18 cellular contexts compared by ENCODE assay signal in genomic region chr11:122664188-122664587, GRCh38. TPM values are rescaled to one million over a fixed set of nuclear protein-coding genes. Genes with fewer than 3 reads are reported as not detected.
DNase-seq lines count a peak whose midpoint lies in the region; ATAC-seq and TF ChIP-seq lines count a peak whose summit lies in the region.
"Had no signal": no experiment of that assay in that cellular context is flagged by ENCODE, and none has a peak within 500 bp of the region (broad histone marks: within the 10 kb centered on the region; RNA-seq: fewer than 3 reads in every experiment).

No MANE protein-coding gene starts in this region.

- DNase-seq in SK-N-SH (no peak), HFFc6 (no peak), glutamatergic neuron (no peak), spleen (no peak), NCI-H1092 treated with DMSO at 0.1 percent for 48 hours (lab: John Stamatoyannopoulos, UW) (no peak)
- DNase-seq in activated CD8-positive, alpha-beta memory T cell treated with anti-CD3 and anti-CD28 coated beads, Interleukin-2, amount 10 ng/mL, durations not matched to agents 7 days and 5 days, result no peak
- DNase-seq: adrenal gland, colonic mucosa, DMS53, left colon, mesendoderm, NCI-H510A treated with DMSO at 0.1 percent for 48 hours, Right ventricle myocardium superior had no signal

- no peak overlapping the region for H3K4me2 ChIP-seq in SK-N-SH

- no peak overlapping the region for H3K4me3 ChIP-seq in SK-N-SH (ENCODE audit: low read depth in 2 of 2, low read length in 1 of 2)
- H3K4me3 ChIP-seq in spleen, result no peak overlapping the region
- H3K4me3 ChIP-seq: adrenal gland, breast epithelium, colonic mucosa, prostate gland had no signal

- peaks cover 12% of the 10 kb centered on the region; the same call in 1 of the 2 replicates for H4K20me1 ChIP-seq in SK-N-SH (ENCODE audit: insufficient read depth)

- peaks cover 0 to 6% of the 10 kb centered on the region in 2 experiments for H3K36me3 ChIP-seq in SK-N-SH (replicated peaks in 1 of 2; ENCODE audit: control insufficient read depth in 1 of 2, insufficient read depth in 2 of 2, low read length in 1 of 2)
- H3K36me3 ChIP-seq in spleen, result peaks cover 0 to 27% (median 0%) of the 10 kb centered on the region in 6 donors
- H3K36me3 ChIP-seq: adrenal gland, breast epithelium, colonic mucosa, prostate gland had no signal

- H3K4me3 Mint-ChIP-seq in HFFc6, result no peak overlapping the region; the same call in 1 of the 2 replicates
- peak overlapping the region; percentile 30 for H3K4me3 Mint-ChIP-seq in glutamatergic neuron (ENCODE audit: unreplicated experiment)
- H3K4me3 Mint-ChIP-seq in activated CD8-positive, alpha-beta memory T cell treated with anti-CD3 and anti-CD28 coated beads, Interleukin-2, amount 10 ng/mL, durations not matched to agents 7 days and 5 days, result no peak overlapping the region
- H3K4me3 Mint-ChIP-seq: CD14-positive monocyte had no signal

- H3K27me3 ChIP-seq in SK-N-SH (ENCODE audit: insufficient read depth) (no peaks in the 10 kb centered on the region), spleen (replicated peaks in 1 of 7) (no peaks in the 10 kb centered on the region)
- H3K27me3 ChIP-seq: adrenal gland, breast epithelium, colonic mucosa had no signal

- CTCF ChIA-PET in SK-N-SH (lab: Yijun Ruan, JAX), result interaction anchor here (1.0 to 2.6 kb wide), 3 partner anchors 83 to 117 kb away, joined by 3 to 7 read pairs (median 4); no protein-coding TSS in a partner anchor
- CTCF ChIA-PET in activated CD8-positive, alpha-beta memory T cell treated with anti-CD3 and anti-CD28 coated beads, Interleukin-2, amount 10 ng/mL, durations not matched to agents 7 days and 5 days (lab: Charles Lee), result interaction anchor here (0.9 to 14.7 kb wide), 3 partner anchors 8 to 88 kb away, joined by 4 to 288 read pairs (median 35); partner anchors contain the start of gene UBASH3B

- ATAC-seq in SK-N-SH treated with all-trans-retinoic acid at 6 μM for 48 hours (no peak), GM18519 (IDR thresholded peaks at IDR 0.05; ENCODE audit: low FRiP score, unreplicated experiment) (no peak)
- no peak for ATAC-seq in activated CD8-positive, alpha-beta memory T cell treated with anti-CD3 and anti-CD28 coated beads, Interleukin-2, amount 10 ng/mL, durations not matched to agents 7 days and 5 days
- ATAC-seq: left colon had no signal

- TF ChIP-seq EP300 in SK-N-SH (IDR thresholded peaks at IDR 0.05; ENCODE audit: borderline replicate concordance in 1 of 2, low read depth in 1 of 2, low read length in 1 of 2), result no peak

- H3K36me3 Mint-ChIP-seq in HFFc6 (ENCODE audit: low read depth), result peaks cover 13% of the 10 kb centered on the region
- peaks cover 2% of the 10 kb centered on the region for H3K36me3 Mint-ChIP-seq in glutamatergic neuron (ENCODE audit: unreplicated experiment)
- peaks cover 20% of the 10 kb centered on the region for H3K36me3 Mint-ChIP-seq in activated CD8-positive, alpha-beta memory T cell treated with anti-CD3 and anti-CD28 coated beads, Interleukin-2, amount 10 ng/mL, durations not matched to agents 7 days and 5 days

- WGBS in SK-N-SH (ENCODE audit: low lambda C conversion rate), result 94% methylated on average over 1 of the region's 1 CpG
- 87 to 100% (median 88%) methylated on average over 1 of the region's 1 CpG for WGBS in spleen, 5 donors

- peaks cover 6% of the 10 kb centered on the region for H3F3A ChIP-seq in SK-N-SH (replicated peaks; ENCODE audit: insufficient read depth)

- TF ChIP-seq CTCF in SK-N-SH (IDR thresholded peaks at IDR 0.05), result no peak
- no peak for TF ChIP-seq CTCF in HFFc6 (IDR thresholded peaks at IDR 0.05)
- no peak for TF ChIP-seq CTCF in glutamatergic neuron (IDR thresholded peaks at IDR 0.05; ENCODE audit: partially characterized antibody, unreplicated experiment)
- no peak for TF ChIP-seq CTCF in spleen (IDR thresholded peaks at IDR 0.05 in 8 of 11, conservative IDR thresholded peaks at IDR 0.05 in 3 of 11)

- POLR2A ChIA-PET in SK-N-SH (lab: Yijun Ruan, JAX), result no interaction called here

- no peak overlapping the region for H3K27ac ChIP-seq in SK-N-SH (ENCODE audit: low read depth in 2 of 2, low read length in 1 of 2)
- peak overlapping the region in 5 of 8 donors; percentile 45 to 52 (median 49) for H3K27ac ChIP-seq in spleen
- H3K27ac ChIP-seq: adrenal gland, breast epithelium, colonic mucosa, prostate gland had no signal

- no peak for TF ChIP-seq RAD21 in SK-N-SH (IDR thresholded peaks at IDR 0.05; ENCODE audit: low read length)

- H3K9ac ChIP-seq in SK-N-SH, result no peak overlapping the region

- H3K9me3 ChIP-seq in SK-N-SH (peaks cover 6% of the 10 kb centered on the region; the same call in 1 of the 2 replicates), spleen (peaks cover 0 to 6% (median 0%) of the 10 kb centered on the region in 8 donors)
- H3K9me3 ChIP-seq: adrenal gland, colonic mucosa, prostate gland had no signal

- H3K27me3 Mint-ChIP-seq in HFFc6 (ENCODE audit: insufficient read depth), result no peaks in the 10 kb centered on the region; the same call in none of the 2 replicates
- no peaks in the 10 kb centered on the region for H3K27me3 Mint-ChIP-seq in glutamatergic neuron (ENCODE audit: unreplicated experiment)
- no peaks in the 10 kb centered on the region for H3K27me3 Mint-ChIP-seq in activated CD8-positive, alpha-beta memory T cell treated with anti-CD3 and anti-CD28 coated beads, Interleukin-2, amount 10 ng/mL, durations not matched to agents 7 days and 5 days

- TF ChIP-seq POLR2A in spleen (IDR thresholded peaks at IDR 0.05), result no peak

- H3K4me1 Mint-ChIP-seq in HFFc6 (ENCODE audit: low read depth) (peaks cover 94% of the 10 kb centered on the region), glutamatergic neuron (ENCODE audit: low read depth, unreplicated experiment) (peaks cover 17% of the 10 kb centered on the region)
- peaks cover 50% of the 10 kb centered on the region for H3K4me1 Mint-ChIP-seq in activated CD8-positive, alpha-beta memory T cell treated with anti-CD3 and anti-CD28 coated beads, Interleukin-2, amount 10 ng/mL, durations not matched to agents 7 days and 5 days

- intact Hi-C loops in spleen (cut with DNase I; ENCODE audit: low total_unique reads), result no loop called here

- H3K79me2 ChIP-seq in SK-N-SH (ENCODE audit: insufficient read depth), result peaks cover 98% of the 10 kb centered on the region

- H3K9me3 Mint-ChIP-seq in HFFc6 (no peaks in the 10 kb centered on the region; the same call in 1 of the 2 replicates), glutamatergic neuron (ENCODE audit: unreplicated experiment) (peaks cover 9% of the 10 kb centered on the region)
- peaks cover under 1% of the 10 kb centered on the region for H3K9me3 Mint-ChIP-seq in activated CD8-positive, alpha-beta memory T cell treated with anti-CD3 and anti-CD28 coated beads, Interleukin-2, amount 10 ng/mL, durations not matched to agents 7 days and 5 days (ENCODE audit: low read depth)

- no peaks in the 10 kb centered on the region for H3K9me2 ChIP-seq in SK-N-SH

- H3K4me1 ChIP-seq in SK-N-SH (ENCODE audit: control insufficient read depth in 1 of 2, insufficient read depth in 2 of 2, low read depth in 1 of 2, low read length in 1 of 2) (peaks cover 0 to 11% of the 10 kb centered on the region in 2 experiments; a peak in 2 of 4 replicates), spleen (peaks cover 30 to 100% (median 89%) of the 10 kb centered on the region in 6 donors)
- H3K4me1 ChIP-seq: adrenal gland, breast epithelium, colonic mucosa, prostate gland had no signal

- no peak overlapping the region for H2AFZ ChIP-seq in SK-N-SH (ENCODE audit: low read depth)

- peak overlapping the region; percentile 3; the same call in 1 of the 2 replicates for H3K27ac Mint-ChIP-seq in HFFc6
- no peak overlapping the region for H3K27ac Mint-ChIP-seq in glutamatergic neuron (ENCODE audit: unreplicated experiment)
- H3K27ac Mint-ChIP-seq in activated CD8-positive, alpha-beta memory T cell treated with anti-CD3 and anti-CD28 coated beads, Interleukin-2, amount 10 ng/mL, durations not matched to agents 7 days and 5 days, result no peak overlapping the region

TF ChIP-seq in SK-N-SH, 30 proteins besides CTCF, POLR2A, EP300 and RAD21:
- TF ChIP-seq TCF12 (IDR thresholded peaks at IDR 0.05) (0 out of 2 replicates have a peak, but pooled peaks have one; percentile 14), FOSL2 (IDR thresholded peaks at IDR 0.05; ENCODE audit: borderline replicate concordance, low read depth) (no peak)

TF ChIP-seq in SK-N-SH treated with all-trans-retinoic acid at 6 μM for 48 hours, 23 proteins besides CTCF, POLR2A, EP300 and RAD21 (continues in another document):
- TF ChIP-seq TCF4 (CRISPR knock-in tag; IDR thresholded peaks at IDR 0.05; ENCODE audit: borderline replicate concordance) (no peak), TOX (CRISPR knock-in tag; IDR thresholded peaks at IDR 0.05; ENCODE audit: borderline replicate concordance) (no peak), CSDC2 (CRISPR knock-in tag; IDR thresholded peaks at IDR 0.05) (no peak), BACH2 (CRISPR knock-in tag; IDR thresholded peaks at IDR 0.05; ENCODE audit: borderline replicate concordance) (no peak), ESRRG (CRISPR knock-in tag; IDR thresholded peaks at IDR 0.05) (no peak)

RNA-seq across cellular contexts. Expression of gene UBASH3B, which starts 8.7 kb away (rescaled TPM):
- polyA plus RNA-seq in SK-N-SH (2012; rRNA removed), result 10.4 and 11.0 TPM in 2 replicates
- 6.7 and 6.9 TPM in 2 replicates for polyA plus RNA-seq in SK-N-SH (2012; cell fraction: cytosol; rRNA removed)
- polyA plus RNA-seq in SK-N-SH (2012; cell fraction: nucleus; rRNA removed), result 5.0 and 8.2 TPM in 2 replicates
- total RNA-seq in HFFc6 (2021; fragmentation: NEBNext Ultra II Directional; extraction: Animal tissue kit (Norgen Biotek cat#: 25700)), result 10 to 100 TPM; 44.6 to 60.4 (median 52.9) TPM
- total RNA-seq in glutamatergic neuron (ENCODE audit: unreplicated experiment), result 6.7 TPM
- 100 to 1,000 TPM in 4 of 7 donors, 10 to 100 TPM in 3; 68.2 to 190 (median 156) TPM for total RNA-seq in spleen
- 10 to 100 TPM in 1 of 3 donors, 1 to 10 TPM in 2; 4.4 to 17.8 (median 6.7) TPM for polyA plus RNA-seq in spleen
- total RNA-seq in activated CD8-positive, alpha-beta memory T cell treated with anti-CD3 and anti-CD28 coated beads, Interleukin-2, amount 10 ng/mL, durations not matched to agents 7 days and 5 days, result 100 to 1,000 TPM in 1 of 2 experiments, 10 to 100 TPM in 1; 67.3 to 108 TPM

Comparison
In these comparisons a context has a peak if more than half of its experiments do, and no peak if none do; other contexts are left out.
1. H3K27ac ChIP-seq: peak in spleen (5 of 8); none in SK-N-SH (0 of 2).